Comparison of ENCODE assay signal across 9 cellular contexts in the genomic region with DNA sequence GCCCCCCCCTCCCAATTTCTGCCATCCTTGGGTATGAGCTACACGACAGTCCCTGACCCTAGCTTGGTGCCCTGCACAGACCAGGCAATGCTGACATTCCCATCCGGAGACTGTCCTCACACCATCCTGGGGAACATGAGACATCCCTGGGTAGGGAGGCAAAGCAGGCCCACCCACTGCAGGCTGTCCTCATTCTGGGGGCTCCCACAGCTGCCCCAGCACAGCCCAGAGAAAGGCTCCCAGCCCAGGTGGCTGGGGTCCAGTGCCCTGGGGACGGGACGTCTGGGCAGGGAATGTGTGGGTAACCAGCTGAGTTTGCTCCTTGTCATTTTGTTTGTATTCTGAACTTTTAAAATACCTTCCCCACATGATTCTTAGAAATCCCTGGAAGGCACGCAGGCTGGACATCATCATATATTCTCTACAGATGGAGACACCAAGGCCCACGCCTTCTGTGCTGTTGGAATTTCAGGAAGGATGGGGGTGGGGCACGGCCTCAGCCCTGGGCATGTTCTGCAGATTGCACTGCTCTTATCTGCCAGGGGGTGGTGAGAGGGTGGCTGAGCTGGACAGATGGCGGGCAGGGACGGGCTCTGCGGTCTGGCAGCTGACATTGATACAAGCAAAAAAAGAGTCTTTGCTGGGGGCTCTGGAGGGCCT. TPM values are rescaled to one million over a fixed set of nuclear protein-coding genes. Genes with fewer than 3 reads are reported as not detected.
DNase-seq lines count a peak whose midpoint lies in the region; ATAC-seq and TF ChIP-seq lines count a peak whose summit lies in the region.
"Had no signal": no experiment of that assay in that cellular context is flagged by ENCODE, and none has a peak within 500 bp of the region (broad histone marks: within the 10 kb centered on the region; RNA-seq: fewer than 3 reads in every experiment).

No MANE protein-coding gene starts in this region.

- DNase-seq in BE2C (peak; percentile 67), NCI-H2196 (lab: John Stamatoyannopoulos, UW; ENCODE audit: unreplicated experiment) (peak; percentile 49), brain microvascular endothelial cell (no peak), lung microvascular endothelial cell (ENCODE audit: low read depth in 2 of 2) (peak; percentile 71), germinal center (ENCODE audit: low spot score) (no peak), NCI-H748 treated with DMSO at 0.1 percent for 48 hours (lab: John Stamatoyannopoulos, UW) (no peak)
- no peak for DNase-seq in stimulated activated CD4-positive, alpha-beta T cell treated with anti-CD3 and anti-CD28 coated beads, Interleukin-12 subunit alpha, Interleukin-12 subunit beta, amount 100 ng/mL, for 4 hours
- DNase-seq: DND-41 had no signal

- peaks cover 5% of the 10 kb centered on the region; the same call in 1 of the 2 replicates for H3K4me1 ChIP-seq in BE2C

- H3K27me3 ChIP-seq in BE2C (no peaks in the 10 kb centered on the region), brain microvascular endothelial cell (replicated peaks) (no peaks in the 10 kb centered on the region)

- H3K4me3 ChIP-seq in BE2C (ENCODE audit: low read depth, low read length) (no peak overlapping the region), brain microvascular endothelial cell (ENCODE audit: low read depth, low read length) (no peak overlapping the region)

- H3K27ac ChIP-seq in brain microvascular endothelial cell: no peak overlapping the region

- peak; percentile 15; the same call in 1 of the 2 replicates for TF ChIP-seq CTCF in BE2C (IDR thresholded peaks at IDR 0.05; ENCODE audit: low read depth, low read length)
- TF ChIP-seq CTCF in brain microvascular endothelial cell (IDR thresholded peaks at IDR 0.05; ENCODE audit: low read depth, low read length, missing control alignments): peak; percentile 45

- H3K36me3 ChIP-seq in BE2C: no peaks in the 10 kb centered on the region
- H3K36me3 ChIP-seq in brain microvascular endothelial cell (replicated peaks): no peaks in the 10 kb centered on the region

- no peaks in the 10 kb centered on the region for H3K9me3 ChIP-seq in BE2C

- in situ Hi-C loops in brain microvascular endothelial cell (cut with HindIII; ENCODE audit: low pct_ligation_motif_present, low sequenced_read_pairs): no loop called here

- ATAC-seq in HG03175 (IDR thresholded peaks at IDR 0.05; ENCODE audit: unreplicated experiment): no peak

RNA-seq across cellular contexts. Expression of gene LRRC75A, which starts 28.5 kb away (rescaled TPM):
- polyA plus RNA-seq in BE2C (2012; ENCODE audit: insufficient read depth, insufficient read length, low read depth): 1.6 TPM
- 0.99 and 1.1 TPM in 2 replicates for total RNA-seq in lung microvascular endothelial cell

RNA-seq across cellular contexts. Expression of gene TRPV2, which starts 48.1 kb away (rescaled TPM):
- polyA plus RNA-seq in BE2C (2012; ENCODE audit: insufficient read depth, insufficient read length, low read depth): 3.6 TPM
- 23.2 and 29.4 TPM in 2 replicates for total RNA-seq in lung microvascular endothelial cell

Comparison
In these comparisons a context has a peak if more than half of its experiments do, and no peak if none do; other contexts are left out.
1. DNase-seq: peak in BE2C (single experiment), NCI-H2196 (single experiment) and lung microvascular endothelial cell (2 of 2); none in brain microvascular endothelial cell (single experiment), stimulated activated CD4-positive, alpha-beta T cell treated with anti-CD3 and anti-CD28 coated beads, Interleukin-12 subunit alpha, Interleukin-12 subunit beta, amount 100 ng/mL, for 4 hours (single experiment), germinal center (single experiment) and NCI-H748 treated with DMSO at 0.1 percent for 48 hours (single experiment).